Comparison of ENCODE assay signal across 40 cellular contexts in genomic region chr2:103887625-103888024, GRCh38.
"Had no signal": no experiment of that assay in that cellular context is flagged by ENCODE, and none has a peak within 500 bp of the region (broad histone marks: within the 10 kb centered on the region; RNA-seq: fewer than 3 reads in every experiment).

No MANE protein-coding gene starts in this region.

- H3K9me3 ChIP-seq: ascending aorta, body of pancreas, breast epithelium, Peyer's patch, SJSA1 had no signal

- H3K27me3 Mint-ChIP-seq: activated CD4-positive, alpha-beta memory T cell treated with anti-CD3 and anti-CD28 coated beads, Interleukin-2, amount 10 ng/mL, durations not matched to agents 7 days and 5 days; activated CD8-positive, alpha-beta memory T cell treated with anti-CD3 and anti-CD28 coated beads, Interleukin-2, amount 10 ng/mL, durations not matched to agents 7 days and 5 days; activated naive CD4-positive, alpha-beta T cell treated with anti-CD3 and anti-CD28 coated beads, Interleukin-2, amount 50 U/mL, for 24 hours; activated naive CD8-positive, alpha-beta T cell treated with anti-CD3 and anti-CD28 coated beads, Interleukin-2, amount 10 ng/mL, durations not matched to agents 7 days and 5 days; activated T-helper 17 cell treated with anti-CD3 and anti-CD28 coated beads, Interleukin-2, amount 50 U/mL, for 72 hours had no signal

- H3K27me3 ChIP-seq: ascending aorta, body of pancreas, breast epithelium, Peyer's patch, SJSA1 had no signal

- H3K4me3 ChIP-seq: ascending aorta, body of pancreas, breast epithelium, Peyer's patch, SJSA1 had no signal

- H3K27ac ChIP-seq: ascending aorta, body of pancreas, breast epithelium, KMS-11, Peyer's patch, SJSA1, WERI-Rb-1 had no signal

- H3K4me3 Mint-ChIP-seq: activated CD4-positive, alpha-beta memory T cell treated with anti-CD3 and anti-CD28 coated beads, Interleukin-2, amount 10 ng/mL, durations not matched to agents 7 days and 5 days; activated CD8-positive, alpha-beta memory T cell treated with anti-CD3 and anti-CD28 coated beads, Interleukin-2, amount 10 ng/mL, durations not matched to agents 7 days and 5 days; activated naive CD4-positive, alpha-beta T cell treated with anti-CD3 and anti-CD28 coated beads, Interleukin-2, amount 50 U/mL, for 24 hours; activated naive CD8-positive, alpha-beta T cell treated with anti-CD3 and anti-CD28 coated beads, Interleukin-2, amount 10 ng/mL, durations not matched to agents 7 days and 5 days; activated T-cell treated with anti-CD3 and anti-CD28 coated beads, Interleukin-2, amount 50 U/mL, for 72 hours; activated T-helper 17 cell treated with anti-CD3 and anti-CD28 coated beads, Interleukin-2, amount 50 U/mL, for 72 hours had no signal

- ATAC-seq: activated CD8-positive, alpha-beta memory T cell treated with anti-CD3 and anti-CD28 coated beads, Interleukin-2, amount 10 ng/mL, durations not matched to agents 7 days and 5 days; activated T-cell treated with anti-CD3 and anti-CD28 coated beads, Interleukin-2, amount 50 U/mL, for 72 hours; activated T-helper 17 cell treated with anti-CD3 and anti-CD28 coated beads, Interleukin-2, amount 50 U/mL, for 72 hours; body of pancreas; PC-3 had no signal

- H3K27ac Mint-ChIP-seq: activated CD4-positive, alpha-beta memory T cell treated with anti-CD3 and anti-CD28 coated beads, Interleukin-2, amount 10 ng/mL, durations not matched to agents 7 days and 5 days; activated CD8-positive, alpha-beta memory T cell treated with anti-CD3 and anti-CD28 coated beads, Interleukin-2, amount 10 ng/mL, durations not matched to agents 7 days and 5 days; activated naive CD4-positive, alpha-beta T cell treated with anti-CD3 and anti-CD28 coated beads, Interleukin-2, amount 50 U/mL, for 24 hours; activated naive CD8-positive, alpha-beta T cell treated with anti-CD3 and anti-CD28 coated beads, Interleukin-2, amount 10 ng/mL, durations not matched to agents 7 days and 5 days; activated T-cell treated with anti-CD3 and anti-CD28 coated beads, Interleukin-2, amount 50 U/mL, for 72 hours; activated T-helper 17 cell treated with anti-CD3 and anti-CD28 coated beads, Interleukin-2, amount 50 U/mL, for 72 hours had no signal

- DNase-seq: activated CD4-positive, alpha-beta memory T cell treated with anti-CD3 and anti-CD28 coated beads, Interleukin-2, amount 10 ng/mL, durations not matched to agents 7 days and 5 days; activated CD4-positive, alpha-beta T cell treated with anti-CD3 and anti-CD28 coated beads for 1 hour; activated CD4-positive, alpha-beta T cell treated with anti-CD3 and anti-CD28 coated beads for 48 hours; activated CD4-positive, CD25-positive, alpha-beta regulatory T cell; activated CD8-positive, alpha-beta memory T cell treated with anti-CD3 and anti-CD28 coated beads for 24 hours; activated CD8-positive, alpha-beta memory T cell treated with anti-CD3 and anti-CD28 coated beads, Interleukin-2, amount 10 ng/mL, durations not matched to agents 7 days and 5 days; activated CD8-positive, alpha-beta memory T cell treated with anti-CD3 and anti-CD28 coated beads, Interleukin-2, amount 50 U/mL, for 48 hours; activated effector memory CD4-positive, alpha-beta T cell treated with anti-CD3 and anti-CD28 coated beads, Interleukin-2, amount 50 U/mL, for 16 hours; activated naive CD4-positive, alpha-beta T cell treated with Interleukin-2 at 50 U/mL for 16 hours; activated naive CD8-positive, alpha-beta T cell treated with anti-CD3 and anti-CD28 coated beads, Interleukin-2, amount 10 ng/mL, durations not matched to agents 7 days and 5 days; activated T-cell treated with anti-CD3 and anti-CD28 coated beads, Interleukin-2, amount 50 U/mL, for 1 hour; activated T-cell treated with anti-CD3 and anti-CD28 coated beads, Interleukin-2, amount 50 U/mL, for 72 hours; amygdala; body of pancreas; caudate nucleus; MM.1S; MV-4-11; NCI-H1092; NCI-H1436 treated with DMSO at 0.1 percent for 48 hours; NCI-H1694 treated with DMSO at 0.1 percent for 48 hours; NCI-H2029; NCI-H2107; NCI-H2171; NCI-H446; NCI-H524; NCI-H748 treated with DMSO at 0.1 percent for 48 hours; NK-92 treated with Interleukin-12 subunit alpha and Interleukin-12 subunit beta, amount 100 ng/mL, for 24 hours; PC-3; Peyer's patch; RPMI8226; SHP77 treated with DMSO at 0.1 percent for 48 hours; SW 1271; T1000; WERI-Rb-1 had no signal

- H3K36me3 Mint-ChIP-seq: activated CD8-positive, alpha-beta memory T cell treated with anti-CD3 and anti-CD28 coated beads, Interleukin-2, amount 10 ng/mL, durations not matched to agents 7 days and 5 days; activated naive CD4-positive, alpha-beta T cell treated with anti-CD3 and anti-CD28 coated beads, Interleukin-2, amount 50 U/mL, for 24 hours had no signal

- H3K4me1 ChIP-seq: ascending aorta, body of pancreas, breast epithelium, Peyer's patch, SJSA1 had no signal

- H3K36me3 ChIP-seq: ascending aorta, breast epithelium, Peyer's patch, SJSA1, WERI-Rb-1 had no signal

- H3K4me1 Mint-ChIP-seq: activated CD4-positive, alpha-beta memory T cell treated with anti-CD3 and anti-CD28 coated beads, Interleukin-2, amount 10 ng/mL, durations not matched to agents 7 days and 5 days; activated CD8-positive, alpha-beta memory T cell treated with anti-CD3 and anti-CD28 coated beads, Interleukin-2, amount 10 ng/mL, durations not matched to agents 7 days and 5 days; activated naive CD4-positive, alpha-beta T cell treated with anti-CD3 and anti-CD28 coated beads, Interleukin-2, amount 50 U/mL, for 24 hours; activated naive CD8-positive, alpha-beta T cell treated with anti-CD3 and anti-CD28 coated beads, Interleukin-2, amount 10 ng/mL, durations not matched to agents 7 days and 5 days; activated T-helper 17 cell treated with anti-CD3 and anti-CD28 coated beads, Interleukin-2, amount 50 U/mL, for 72 hours had no signal
